22 cellular contexts compared by ENCODE assay signal in the genomic region with DNA sequence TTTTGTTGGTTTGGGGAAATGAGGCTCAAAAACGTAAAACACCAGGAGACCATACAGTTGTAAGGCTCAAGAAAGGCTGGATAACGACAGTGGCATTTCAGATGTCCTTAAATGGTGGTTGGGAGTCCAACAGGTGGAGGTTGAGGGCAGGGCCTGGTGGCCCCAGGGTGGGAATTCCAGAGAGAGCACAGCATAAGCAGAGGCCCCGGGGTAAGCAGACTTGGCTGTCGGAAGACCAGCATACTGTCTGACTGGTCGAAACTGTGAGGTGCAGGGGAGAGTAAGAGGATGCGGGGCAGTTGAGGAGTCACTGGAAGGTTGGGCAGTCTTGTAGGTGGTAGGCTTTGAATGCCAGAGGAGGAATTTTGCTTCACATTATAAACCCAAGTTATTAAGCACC. TPM values are rescaled to one million over a fixed set of nuclear protein-coding genes. Genes with fewer than 3 reads are reported as not detected.
A peak's percentile ranks its signal among the peaks of the same experiment; 100 is the strongest.
DNase-seq lines count a peak whose midpoint lies in the region; ATAC-seq and TF ChIP-seq lines count a peak whose summit lies in the region.
"Had no signal": no experiment of that assay in that cellular context is flagged by ENCODE, and none has a peak within 500 bp of the region (broad histone marks: within the 10 kb centered on the region; RNA-seq: fewer than 3 reads in every experiment).

No MANE protein-coding gene starts in this region.

- H3K9me3 ChIP-seq in HEK293 (ENCODE audit: control insufficient read depth, insufficient read depth, low read depth, low read length): no peaks in the 10 kb centered on the region
- H3K9me3 ChIP-seq: A549; BLaER1 treated with 17β-estradiol and CSF1 and Interleukin-3, amounts not matched to agents 10 nM and 100 nM; Caco-2 had no signal

- no peaks in the 10 kb centered on the region for H3K9me3 Mint-ChIP-seq in effector memory CD8-positive, alpha-beta T cell
- H3K9me3 Mint-ChIP-seq in naive thymus-derived CD8-positive, alpha-beta T cell: no peaks in the 10 kb centered on the region
- H3K9me3 Mint-ChIP-seq: CD4-positive, alpha-beta T cell; CD8-positive, alpha-beta T cell had no signal

- ATAC-seq in effector memory CD8-positive, alpha-beta T cell (replicated peaks): no peak
- no peak for ATAC-seq in naive thymus-derived CD8-positive, alpha-beta T cell
- ATAC-seq: A549; CD8-positive, alpha-beta T cell had no signal

- H3K4me3 ChIP-seq in HEK293 (ENCODE audit: low read depth, low read length): no peak overlapping the region
- H3K4me3 ChIP-seq: A549; BLaER1 treated with 17β-estradiol and CSF1 and Interleukin-3, amounts not matched to agents 10 nM and 100 nM had no signal

- no peak overlapping the region for H3K27ac Mint-ChIP-seq in effector memory CD8-positive, alpha-beta T cell
- H3K27ac Mint-ChIP-seq in naive thymus-derived CD8-positive, alpha-beta T cell: no peak overlapping the region
- H3K27ac Mint-ChIP-seq: B cell; CD4-positive, alpha-beta T cell; CD8-positive, alpha-beta T cell had no signal

- H3K36me3 Mint-ChIP-seq in effector memory CD8-positive, alpha-beta T cell (ENCODE audit: insufficient read depth): peaks cover 8% of the 10 kb centered on the region
- H3K36me3 Mint-ChIP-seq in naive thymus-derived CD8-positive, alpha-beta T cell: peaks cover 21 to 89% (median 51%) of the 10 kb centered on the region in 3 donors

- DNase-seq in ELF-1 (ENCODE audit: low read depth, low spot score) (peak; percentile 70), islet precursor cell (peak; percentile 62)
- DNase-seq in effector memory CD8-positive, alpha-beta T cell: no peak
- no peak for DNase-seq in stimulated activated CD4-positive, alpha-beta T cell treated with anti-CD3 and anti-CD28 coated beads, Interleukin-2, amount 100 ng/mL, for 24 hours
- DNase-seq in naive thymus-derived CD8-positive, alpha-beta T cell: no peak
- DNase-seq: AML-193; Caco-2; Calu3; CD4-positive, alpha-beta T cell; CD8-positive, alpha-beta T cell; DMS153; DMS53; DMS79; DND-41; EL; GF-D8 had no signal

- no peak overlapping the region for H3K27ac ChIP-seq in HEK293 (ENCODE audit: extremely low read depth, low read depth, low read length)
- H3K27ac ChIP-seq: 22Rv1; A549; BLaER1 treated with 17β-estradiol and CSF1 and Interleukin-3, amounts not matched to agents 10 nM and 100 nM; C4-2B had no signal

- POLR2A ChIA-PET in HEK293 (lab: Yijun Ruan, JAX): no interaction called here
- POLR2A ChIA-PET in naive thymus-derived CD8-positive, alpha-beta T cell (lab: Charles Lee): no interaction called here

- H3K27me3 Mint-ChIP-seq in effector memory CD8-positive, alpha-beta T cell: no peaks in the 10 kb centered on the region
- no peaks in the 10 kb centered on the region for H3K27me3 Mint-ChIP-seq in naive thymus-derived CD8-positive, alpha-beta T cell
- H3K27me3 Mint-ChIP-seq: B cell; CD4-positive, alpha-beta T cell had no signal

- no peaks in the 10 kb centered on the region for H3K4me1 ChIP-seq in HEK293 (ENCODE audit: control insufficient read depth, insufficient read depth, low read length)
- H3K4me1 ChIP-seq: A549; BLaER1 treated with 17β-estradiol and CSF1 and Interleukin-3, amounts not matched to agents 10 nM and 100 nM; Caco-2 had no signal

- H3K4me3 Mint-ChIP-seq in effector memory CD8-positive, alpha-beta T cell: no peak overlapping the region
- no peak overlapping the region for H3K4me3 Mint-ChIP-seq in naive thymus-derived CD8-positive, alpha-beta T cell
- H3K4me3 Mint-ChIP-seq: B cell; CD4-positive, alpha-beta T cell; CD8-positive, alpha-beta T cell had no signal

- TF ChIP-seq CTCF in HEK293 (tag by site-specific recombination; IDR thresholded peaks at IDR 0.05): no peak

- H3K36me3 ChIP-seq in HEK293 (ENCODE audit: control insufficient read depth in 2 of 2, insufficient read depth in 1 of 2, low read length in 2 of 2): peaks cover 3 to 83% of the 10 kb centered on the region in 2 experiments

- CTCF ChIA-PET in HEK293 (lab: Yijun Ruan, JAX): no interaction called here

- no peaks in the 10 kb centered on the region for H3K4me1 Mint-ChIP-seq in effector memory CD8-positive, alpha-beta T cell (ENCODE audit: low read depth in 2 of 2)
- H3K4me1 Mint-ChIP-seq in naive thymus-derived CD8-positive, alpha-beta T cell: no peaks in the 10 kb centered on the region
- H3K4me1 Mint-ChIP-seq: B cell had no signal

TF ChIP-seq in HEK293, 187 proteins besides CTCF, POLR2A, EP300 and RAD21:
- TF ChIP-seq SCRT2 (tag by site-specific recombination; IDR thresholded peaks at IDR 0.05): peak; percentile 42
- TF ChIP-seq, protein P1, sequence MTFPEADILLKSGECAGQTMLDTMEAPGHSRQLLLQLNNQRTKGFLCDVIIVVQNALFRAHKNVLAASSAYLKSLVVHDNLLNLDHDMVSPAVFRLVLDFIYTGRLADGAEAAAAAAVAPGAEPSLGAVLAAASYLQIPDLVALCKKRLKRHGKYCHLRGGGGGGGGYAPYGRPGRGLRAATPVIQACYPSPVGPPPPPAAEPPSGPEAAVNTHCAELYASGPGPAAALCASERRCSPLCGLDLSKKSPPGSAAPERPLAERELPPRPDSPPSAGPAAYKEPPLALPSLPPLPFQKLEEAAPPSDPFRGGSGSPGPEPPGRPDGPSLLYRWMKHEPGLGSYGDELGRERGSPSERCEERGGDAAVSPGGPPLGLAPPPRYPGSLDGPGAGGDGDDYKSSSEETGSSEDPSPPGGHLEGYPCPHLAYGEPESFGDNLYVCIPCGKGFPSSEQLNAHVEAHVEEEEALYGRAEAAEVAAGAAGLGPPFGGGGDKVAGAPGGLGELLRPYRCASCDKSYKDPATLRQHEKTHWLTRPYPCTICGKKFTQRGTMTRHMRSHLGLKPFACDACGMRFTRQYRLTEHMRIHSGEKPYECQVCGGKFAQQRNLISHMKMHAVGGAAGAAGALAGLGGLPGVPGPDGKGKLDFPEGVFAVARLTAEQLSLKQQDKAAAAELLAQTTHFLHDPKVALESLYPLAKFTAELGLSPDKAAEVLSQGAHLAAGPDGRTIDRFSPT (tag by site-specific recombination; IDR thresholded peaks at IDR 0.05): no peak

RNA-seq across cellular contexts. Expression of gene SRP14, which starts 48.3 kb away (rescaled TPM):
- total RNA-seq in naive thymus-derived CD8-positive, alpha-beta T cell: 100 to 1,000 TPM; 147 to 158 TPM
- 100 to 1,000 TPM; 705 to 855 (median 766) TPM for polyA plus RNA-seq in naive thymus-derived CD8-positive, alpha-beta T cell

RNA-seq across cellular contexts. Expression of gene EIF2AK4, which starts 56.8 kb away (rescaled TPM):
- 10 to 100 TPM; 17.6 to 17.9 TPM for total RNA-seq in naive thymus-derived CD8-positive, alpha-beta T cell
- polyA plus RNA-seq in naive thymus-derived CD8-positive, alpha-beta T cell: 10 to 100 TPM; 16.4 to 18.9 (median 18.5) TPM

Comparison
In these comparisons a context has a peak if more than half of its experiments do, and no peak if none do; other contexts are left out.
1. DNase-seq: peak in ELF-1 (single experiment) and islet precursor cell (single experiment); none in effector memory CD8-positive, alpha-beta T cell (0 of 3), stimulated activated CD4-positive, alpha-beta T cell treated with anti-CD3 and anti-CD28 coated beads, Interleukin-2, amount 100 ng/mL, for 24 hours (0 of 2) and naive thymus-derived CD8-positive, alpha-beta T cell (0 of 10).